8 cellular contexts compared by ENCODE assay signal in genomic region chr4:140154572-140154891, GRCh38. TPM values are rescaled to one million over a fixed set of nuclear protein-coding genes. Genes with fewer than 3 reads are reported as not detected.
DNase-seq lines count a peak whose midpoint lies in the region; TF ChIP-seq lines count a peak whose summit lies in the region.

No MANE protein-coding gene starts in this region.

- WGBS in adrenal gland, 4 donors, result 67 to 84% (median 74%) methylated on average over 3 of the region's 3 CpGs
- WGBS in liver, result 32% methylated on average over 3 of the region's 3 CpGs
- WGBS in thymus, result 95% methylated on average over 3 of the region's 3 CpGs

- H3K27ac Mint-ChIP-seq in activated T-cell treated with anti-CD3 and anti-CD28 coated beads, Interleukin-2, amount 50 U/mL, for 24 hours, result peak overlapping the region; percentile 82

- peaks cover 0 to 13% of the 10 kb centered on the region in 2 donors for H3K4me1 ChIP-seq in adrenal gland (replicated peaks in 1 of 2)
- peaks cover 2 to 26% (median 16%) of the 10 kb centered on the region in 4 donors for H3K4me1 ChIP-seq in liver (ENCODE audit: control insufficient read depth in 4 of 4, insufficient read depth in 4 of 4, low read length in 3 of 4)
- peaks cover 16% of the 10 kb centered on the region for H3K4me1 ChIP-seq in thymus (ENCODE audit: control insufficient read depth, insufficient read depth, low read length)

- H3K27me3 Mint-ChIP-seq in activated T-cell treated with anti-CD3 and anti-CD28 coated beads, Interleukin-2, amount 50 U/mL, for 24 hours, result peaks cover 22% of the 10 kb centered on the region

- peaks cover 2% of the 10 kb centered on the region for H3K36me3 Mint-ChIP-seq in activated T-cell treated with anti-CD3 and anti-CD28 coated beads, Interleukin-2, amount 50 U/mL, for 24 hours (ENCODE audit: low read depth)

- H3K36me3 ChIP-seq in adrenal gland (replicated peaks in 1 of 2) (no peaks in the 10 kb centered on the region), liver (ENCODE audit: control insufficient read depth in 4 of 4, insufficient read depth in 3 of 4, low read depth in 1 of 4, low read length in 3 of 4) (no peaks in the 10 kb centered on the region), thymus (ENCODE audit: control insufficient read depth, insufficient read depth) (no peaks in the 10 kb centered on the region)

- H3K9ac ChIP-seq in liver (ENCODE audit: low read depth in 1 of 2, low read length in 2 of 2), result peak overlapping the region; percentile 43 to 76

- H3K4me1 Mint-ChIP-seq in activated T-cell treated with anti-CD3 and anti-CD28 coated beads, Interleukin-2, amount 50 U/mL, for 24 hours (ENCODE audit: low read depth), result peaks cover 61% of the 10 kb centered on the region

- no peaks in the 10 kb centered on the region for H3K9me3 ChIP-seq in adrenal gland (replicated peaks in 1 of 3)
- H3K9me3 ChIP-seq in liver (ENCODE audit: control insufficient read depth in 4 of 4, low read length in 3 of 4), result no peaks in the 10 kb centered on the region
- H3K9me3 ChIP-seq in thymus (ENCODE audit: control insufficient read depth), result no peaks in the 10 kb centered on the region

- no peaks in the 10 kb centered on the region for H3K9me3 Mint-ChIP-seq in activated T-cell treated with anti-CD3 and anti-CD28 coated beads, Interleukin-2, amount 50 U/mL, for 24 hours

- DNase-seq in activated T-cell treated with anti-CD3 and anti-CD28 coated beads, Interleukin-2, amount 50 U/mL, for 24 hours, result no peak
- DNase-seq in activated T-cell treated with anti-CD3 and anti-CD28 coated beads, Interleukin-2, amount 50 U/mL, for 48 hours, result no peak
- DNase-seq in adrenal gland, result no peak
- DNase-seq in C1 segment of cervical spinal cord (lab: John Stamatoyannopoulos, UW), result no peak
- DNase-seq in activated CD4-positive, CD25-positive, alpha-beta regulatory T cell treated with anti-CD3 and anti-CD28 coated beads, Interleukin-2, amount 50 U/mL, for 72 hours, result no peak
- DNase-seq in mucosa of gallbladder (ENCODE audit: low spot score), result no peak

- H3K4me3 ChIP-seq in adrenal gland, result peak overlapping the region; percentile 2 to 93 (median 88)
- H3K4me3 ChIP-seq in liver (ENCODE audit: low read depth in 1 of 3, low read length in 3 of 3), result peak overlapping the region; percentile 72 to 92 (median 84)
- H3K4me3 ChIP-seq in thymus (ENCODE audit: low read length), result peak overlapping the region; percentile 91

- intact Hi-C loops in adrenal gland (cut with DNase I), result loop anchor here (2.0 to 10.0 kb wide), 5 partner anchors 98 to 420 kb away; no protein-coding TSS in a partner anchor

- no peak for TF ChIP-seq POLR2A in adrenal gland (IDR thresholded peaks at IDR 0.05)

- H3K27ac ChIP-seq in adrenal gland (peak overlapping the region in 4 of 5 donors; percentile 97 to 99 (median 98)), liver (ENCODE audit: low read depth in 1 of 2, low read length in 2 of 2) (peak overlapping the region; percentile 97 to 99), thymus (ENCODE audit: low read depth) (peak overlapping the region; percentile 99)

- H3K4me3 Mint-ChIP-seq in activated T-cell treated with anti-CD3 and anti-CD28 coated beads, Interleukin-2, amount 50 U/mL, for 24 hours, result peak overlapping the region; percentile 86

- H3K27me3 ChIP-seq in adrenal gland, result no peaks in the 10 kb centered on the region
- no peaks in the 10 kb centered on the region for H3K27me3 ChIP-seq in liver (ENCODE audit: control insufficient read depth in 4 of 4, insufficient read depth in 4 of 4, low read length in 3 of 4)
- H3K27me3 ChIP-seq in thymus (ENCODE audit: control insufficient read depth, insufficient read depth), result no peaks in the 10 kb centered on the region

- no peak for TF ChIP-seq CTCF in adrenal gland (IDR thresholded peaks at IDR 0.05)
- TF ChIP-seq CTCF in liver (IDR thresholded peaks at IDR 0.05; ENCODE audit: low read depth, low read length, missing input control), result no peak

- no peak for TF ChIP-seq RAD21 in liver (IDR thresholded peaks at IDR 0.05)

TF ChIP-seq in liver, 16 proteins besides CTCF, POLR2A, EP300 and RAD21:
- TF ChIP-seq HNF4A (conservative IDR thresholded peaks at IDR 0.05) (no peak), MAX (IDR thresholded peaks at IDR 0.05) (no peak), NR2F2 (IDR thresholded peaks at IDR 0.05) (no peak), FOXA2 (IDR thresholded peaks at IDR 0.05) (no peak), ZBTB33 (IDR thresholded peaks at IDR 0.05) (no peak)

RNA-seq across cellular contexts. Expression of gene MAML3, which starts 0.5 kb away (rescaled TPM):
- 10 to 100 TPM in 3 of 8 donors, 1 to 10 TPM in 5; 3.4 to 15.9 (median 9.2) TPM for total RNA-seq in adrenal gland
- polyA plus RNA-seq in adrenal gland, result 1 to 10 TPM; 2.0 to 7.3 (median 6.0) TPM
- total RNA-seq in liver, result 1 to 10 TPM; 3.2 to 4.3 TPM
- 1 to 10 TPM; 1.3 to 2.2 TPM for polyA plus RNA-seq in liver
- polyA plus RNA-seq in thymus, result 5.2 TPM
- total RNA-seq in mucosa of gallbladder, result 13.9 TPM
